In the genomic region with DNA sequence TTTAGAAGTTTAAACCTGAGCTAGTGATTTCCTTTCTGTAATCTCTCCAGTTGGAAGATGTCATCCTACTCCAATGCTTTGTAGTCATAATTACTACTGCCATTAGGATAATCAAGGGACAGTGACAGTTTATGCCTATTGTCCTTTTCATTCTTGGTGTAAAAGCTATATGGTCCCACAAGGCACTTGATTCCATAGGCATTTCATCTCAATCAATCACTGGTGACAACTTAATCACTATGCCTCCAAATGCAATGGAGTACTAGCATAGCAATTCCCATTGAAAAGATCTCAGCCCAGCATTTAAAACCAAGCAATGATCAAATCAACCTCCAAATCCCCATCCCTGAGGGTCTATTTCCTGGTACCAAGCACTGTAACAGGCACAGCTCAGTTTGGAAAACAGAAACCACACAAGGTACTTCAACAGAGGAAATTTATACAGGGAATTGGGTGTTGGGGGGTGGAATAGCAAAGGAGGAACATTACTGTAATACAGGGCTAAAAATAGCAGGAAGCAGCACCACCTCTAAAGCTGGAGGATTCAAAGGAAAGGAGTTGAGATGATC, we compare ENCODE assay signal across 28 cellular contexts.
"Had no signal": no experiment of that assay in that cellular context is flagged by ENCODE, and none has a peak within 500 bp of the region (broad histone marks: within the 10 kb centered on the region; RNA-seq: fewer than 3 reads in every experiment).

No MANE protein-coding gene starts in this region.

- H3K27me3 ChIP-seq: pancreas, testis, thyroid gland, transverse colon, upper lobe of left lung, vagina had no signal

- FAIRE-seq: pancreas had no signal

- H3K27ac ChIP-seq: left ventricle myocardium inferior, pancreas, prostate gland, skin epidermis, stomach, testis, thyroid gland, transverse colon, upper lobe of left lung, vagina had no signal

- H3K4me3 ChIP-seq: left ventricle myocardium inferior, mucosa of descending colon, pancreas, prostate gland, skin epidermis, stomach, testis, thyroid gland, transverse colon, upper lobe of left lung, vagina had no signal

- DNase-seq: islet precursor cell; left ventricle myocardium inferior; midbrain; mucosa of descending colon; naive thymus-derived CD4-positive, alpha-beta T cell; nucleus accumbens; pancreas; posterior cingulate gyrus; retina; right cardiac atrium; stimulated activated CD4-positive, alpha-beta T cell treated with anti-CD3 and anti-CD28 coated beads, Interleukin-12 subunit alpha, Interleukin-12 subunit beta, amount 100 ng/mL, for 4 hours; stimulated activated CD4-positive, alpha-beta T cell treated with anti-CD3 and anti-CD28 coated beads, Interleukin-15, amount 100 ng/mL, for 24 hours; stimulated activated CD4-positive, alpha-beta T cell treated with anti-CD3 and anti-CD28 coated beads, Interleukin-2, amount 100 ng/mL, for 24 hours; stimulated activated CD4-positive, alpha-beta T cell treated with anti-CD3 and anti-CD28 coated beads, Interleukin-4, amount 100 ng/mL, for 1 hour; stimulated activated naive B cell treated with anti-CD40 and anti-IgM and Interleukin-4, amounts not matched to agents 10 μg/mL and 1 μg/mL and 100 μg/mL, for 72 hours; stimulated activated naive CD8-positive, alpha-beta T cell treated with anti-CD3 and anti-CD28 coated beads, Interleukin-15, Interleukin-2, amounts not matched to agents 100 U/mL and 50 U/mL, for 24 hours; stomach; testis; thyroid gland; transverse colon; upper lobe of left lung had no signal

- H3K9me3 ChIP-seq: left ventricle myocardium inferior, mucosa of descending colon, pancreas, prostate gland, stomach, testis, thyroid gland, transverse colon, upper lobe of left lung, vagina had no signal

- H3K4me3 Mint-ChIP-seq: memory B cell; naive thymus-derived CD4-positive, alpha-beta T cell; natural killer cell treated with Interleukin-12 subunit alpha and Interleukin-12 subunit beta and Interleukin-15 and Interleukin-18, amount 100 ng/mL, for 72 hours; neural crest cell; stimulated activated naive B cell treated with anti-CD40 and anti-IgM and Interleukin-4, amounts not matched to agents 10 μg/mL and 1 μg/mL and 100 μg/mL, for 72 hours had no signal

- H3K9me3 Mint-ChIP-seq: memory B cell; naive thymus-derived CD4-positive, alpha-beta T cell; natural killer cell treated with Interleukin-12 subunit alpha and Interleukin-12 subunit beta and Interleukin-15 and Interleukin-18, amount 100 ng/mL, for 72 hours; neural crest cell; stimulated activated naive B cell treated with anti-CD40 and anti-IgM and Interleukin-4, amounts not matched to agents 10 μg/mL and 1 μg/mL and 100 μg/mL, for 72 hours had no signal

- H3K36me3 ChIP-seq: left ventricle myocardium inferior, pancreas, prostate gland, stomach, thyroid gland, transverse colon, upper lobe of left lung, vagina had no signal

- ATAC-seq: mucosa of descending colon; naive thymus-derived CD4-positive, alpha-beta T cell; natural killer cell treated with Interleukin-12 subunit alpha and Interleukin-12 subunit beta and Interleukin-15 and Interleukin-18, amount 100 ng/mL, for 72 hours; pancreas; right cardiac atrium; sciatic nerve; stimulated activated naive B cell treated with anti-CD40 and anti-IgM and Interleukin-4, amounts not matched to agents 10 μg/mL and 1 μg/mL and 100 μg/mL, for 72 hours; stimulated activated naive CD8-positive, alpha-beta T cell treated with anti-CD3 and anti-CD28 coated beads, Interleukin-15, Interleukin-2, amounts not matched to agents 100 U/mL and 50 U/mL, for 24 hours had no signal

- H3K27ac Mint-ChIP-seq: memory B cell; naive thymus-derived CD4-positive, alpha-beta T cell; natural killer cell treated with Interleukin-12 subunit alpha and Interleukin-12 subunit beta and Interleukin-15 and Interleukin-18, amount 100 ng/mL, for 72 hours; stimulated activated naive B cell treated with anti-CD40 and anti-IgM and Interleukin-4, amounts not matched to agents 10 μg/mL and 1 μg/mL and 100 μg/mL, for 72 hours had no signal

- H3K4me1 ChIP-seq: left ventricle myocardium inferior, prostate gland, testis, thyroid gland, transverse colon had no signal

- H3K36me3 Mint-ChIP-seq: memory B cell; naive thymus-derived CD4-positive, alpha-beta T cell; natural killer cell treated with Interleukin-12 subunit alpha and Interleukin-12 subunit beta and Interleukin-15 and Interleukin-18, amount 100 ng/mL, for 72 hours; stimulated activated naive B cell treated with anti-CD40 and anti-IgM and Interleukin-4, amounts not matched to agents 10 μg/mL and 1 μg/mL and 100 μg/mL, for 72 hours had no signal
